8 cellular contexts compared by ENCODE assay signal in the genomic region with DNA sequence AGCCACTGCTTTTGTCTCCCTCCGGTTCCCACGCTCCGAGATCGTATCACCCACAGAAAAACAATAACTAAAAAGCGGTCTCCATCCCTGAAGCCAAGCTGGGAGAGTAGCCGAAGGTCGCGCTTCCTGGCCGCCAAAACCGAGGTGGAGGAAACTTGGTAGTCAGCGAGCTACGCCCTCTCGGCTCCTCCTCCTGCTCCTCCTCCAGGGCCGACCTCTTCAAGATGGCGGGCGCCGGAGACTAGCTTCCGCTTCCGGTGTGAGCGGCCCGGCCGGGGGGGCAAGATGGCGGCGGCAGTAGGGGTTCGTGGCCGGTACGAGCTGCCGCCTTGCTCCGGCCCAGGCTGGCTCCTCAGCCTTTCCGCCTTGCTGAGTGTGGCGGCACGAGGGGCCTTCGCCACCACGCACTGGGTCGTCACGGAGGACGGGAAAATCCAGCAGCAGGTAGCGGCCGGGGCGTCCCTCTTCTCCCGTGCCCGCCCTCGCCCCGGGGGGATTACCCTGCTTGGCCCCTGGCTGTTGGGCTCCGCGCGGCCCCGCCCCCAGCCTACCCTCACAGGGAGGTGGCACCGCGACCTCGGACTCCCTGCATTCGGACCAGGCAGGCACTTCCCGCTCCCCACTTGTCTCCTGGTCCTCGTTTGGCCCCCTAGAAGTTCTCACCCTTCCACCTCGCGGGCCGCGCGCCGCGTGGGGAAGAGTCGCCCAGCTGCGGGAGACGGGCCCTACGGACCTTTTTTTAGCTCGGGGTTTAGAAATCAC. TPM values are rescaled to one million over a fixed set of nuclear protein-coding genes. Genes with fewer than 3 reads are reported as not detected.
DNase-seq lines count a peak whose midpoint lies in the region; ATAC-seq, FAIRE-seq and TF ChIP-seq lines count a peak whose summit lies in the region.

A gene with protein sequence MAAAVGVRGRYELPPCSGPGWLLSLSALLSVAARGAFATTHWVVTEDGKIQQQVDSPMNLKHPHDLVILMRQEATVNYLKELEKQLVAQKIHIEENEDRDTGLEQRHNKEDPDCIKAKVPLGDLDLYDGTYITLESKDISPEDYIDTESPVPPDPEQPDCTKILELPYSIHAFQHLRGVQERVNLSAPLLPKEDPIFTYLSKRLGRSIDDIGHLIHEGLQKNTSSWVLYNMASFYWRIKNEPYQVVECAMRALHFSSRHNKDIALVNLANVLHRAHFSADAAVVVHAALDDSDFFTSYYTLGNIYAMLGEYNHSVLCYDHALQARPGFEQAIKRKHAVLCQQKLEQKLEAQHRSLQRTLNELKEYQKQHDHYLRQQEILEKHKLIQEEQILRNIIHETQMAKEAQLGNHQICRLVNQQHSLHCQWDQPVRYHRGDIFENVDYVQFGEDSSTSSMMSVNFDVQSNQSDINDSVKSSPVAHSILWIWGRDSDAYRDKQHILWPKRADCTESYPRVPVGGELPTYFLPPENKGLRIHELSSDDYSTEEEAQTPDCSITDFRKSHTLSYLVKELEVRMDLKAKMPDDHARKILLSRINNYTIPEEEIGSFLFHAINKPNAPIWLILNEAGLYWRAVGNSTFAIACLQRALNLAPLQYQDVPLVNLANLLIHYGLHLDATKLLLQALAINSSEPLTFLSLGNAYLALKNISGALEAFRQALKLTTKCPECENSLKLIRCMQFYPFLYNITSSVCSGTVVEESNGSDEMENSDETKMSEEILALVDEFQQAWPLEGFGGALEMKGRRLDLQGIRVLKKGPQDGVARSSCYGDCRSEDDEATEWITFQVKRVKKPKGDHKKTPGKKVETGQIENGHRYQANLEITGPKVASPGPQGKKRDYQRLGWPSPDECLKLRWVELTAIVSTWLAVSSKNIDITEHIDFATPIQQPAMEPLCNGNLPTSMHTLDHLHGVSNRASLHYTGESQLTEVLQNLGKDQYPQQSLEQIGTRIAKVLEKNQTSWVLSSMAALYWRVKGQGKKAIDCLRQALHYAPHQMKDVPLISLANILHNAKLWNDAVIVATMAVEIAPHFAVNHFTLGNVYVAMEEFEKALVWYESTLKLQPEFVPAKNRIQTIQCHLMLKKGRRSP (plus strand): TSS at position 251 of the 762 bp plus-strand sequence. CDS start 35 bp downstream, at position 286.

- TF ChIP-seq POLR2A in GM12892 (IDR thresholded peaks at IDR 0.05; ENCODE audit: low read depth, low read length): peak; percentile 99

- peak within 1 kb of the TSS; percentile 95 for H3K4me3 ChIP-seq in upper lobe of right lung

- H3K27me3 ChIP-seq in upper lobe of right lung: no peaks in the 10 kb centered on the region

- FAIRE-seq in GM12892 (lab: Jason Lieb, UNC): peak; percentile 99

- no peak for TF ChIP-seq CTCF in upper lobe of right lung (IDR thresholded peaks at IDR 0.05)

- DNase-seq in GM12892 (ENCODE audit: insufficient read length) (peak; percentile 71), NCI-H146 (lab: John Stamatoyannopoulos, UW) (peak; percentile 96), amniotic epithelial cell (ENCODE audit: low read depth) (peak; percentile 85), left cardiac atrium (peak; percentile 97), posterior vena cava (ENCODE audit: low spot score) (peak; percentile 98), upper lobe of right lung (peak; percentile 98)

- H3K36me3 ChIP-seq in upper lobe of right lung: no peaks in the 10 kb centered on the region

- peak within 1 kb of the TSS; percentile 93 for H3K27ac ChIP-seq in upper lobe of right lung

- ATAC-seq in HG02852 (IDR thresholded peaks at IDR 0.05; ENCODE audit: unreplicated experiment): peak; percentile 94
- peak; percentile 99 to 100 for ATAC-seq in left cardiac atrium
- peak; percentile 99 for ATAC-seq in upper lobe of right lung

- peaks cover 16% of the 10 kb centered on the region for H3K4me1 ChIP-seq in upper lobe of right lung

- intact Hi-C loops in T-helper 1 cell treated with Interleukin-12 subunit alpha and Interleukin-12 subunit beta and Interleukin-4 antibody, amounts not matched to agents 30 ng/mL and 1 ng/mL, for 36 hours (cut with micrococcal nuclease): loop anchor here (1.0 to 5.0 kb wide), 9 partner anchors 20 to 707 kb away; a partner anchor contains a TSS
- intact Hi-C loops in left cardiac atrium (cut with DNase I) (no loop called here), posterior vena cava (cut with DNase I) (no loop called here), upper lobe of right lung (cut with DNase I) (no loop called here)

- H3K9me3 ChIP-seq in upper lobe of right lung: no peaks in the 10 kb centered on the region

RNA-seq across cellular contexts. Expression of the gene that starts here (rescaled TPM):
- 50.1 TPM for polyA plus RNA-seq in GM12892 (2012; ENCODE audit: missing spikeins)
- total RNA-seq in T-helper 1 cell treated with Interleukin-12 subunit alpha and Interleukin-12 subunit beta and Interleukin-4 antibody, amounts not matched to agents 30 ng/mL and 1 ng/mL, for 36 hours: 86.1 and 88.0 TPM in 2 replicates
- 10 to 100 TPM; 34.1 to 40.2 TPM for total RNA-seq in left cardiac atrium
- total RNA-seq in posterior vena cava: 10 to 100 TPM; 49.6 to 60.9 TPM
- total RNA-seq in upper lobe of right lung: 94.4 TPM

Comparison
In these comparisons a context has a peak if more than half of its experiments do, and no peak if none do; other contexts are left out.
1. Peak in every context shown above with its lines: DNase-seq, ATAC-seq, H3K4me3 ChIP-seq and H3K27ac ChIP-seq.